Comparison of ENCODE assay signal across 1 cellular context in the genomic region with DNA sequence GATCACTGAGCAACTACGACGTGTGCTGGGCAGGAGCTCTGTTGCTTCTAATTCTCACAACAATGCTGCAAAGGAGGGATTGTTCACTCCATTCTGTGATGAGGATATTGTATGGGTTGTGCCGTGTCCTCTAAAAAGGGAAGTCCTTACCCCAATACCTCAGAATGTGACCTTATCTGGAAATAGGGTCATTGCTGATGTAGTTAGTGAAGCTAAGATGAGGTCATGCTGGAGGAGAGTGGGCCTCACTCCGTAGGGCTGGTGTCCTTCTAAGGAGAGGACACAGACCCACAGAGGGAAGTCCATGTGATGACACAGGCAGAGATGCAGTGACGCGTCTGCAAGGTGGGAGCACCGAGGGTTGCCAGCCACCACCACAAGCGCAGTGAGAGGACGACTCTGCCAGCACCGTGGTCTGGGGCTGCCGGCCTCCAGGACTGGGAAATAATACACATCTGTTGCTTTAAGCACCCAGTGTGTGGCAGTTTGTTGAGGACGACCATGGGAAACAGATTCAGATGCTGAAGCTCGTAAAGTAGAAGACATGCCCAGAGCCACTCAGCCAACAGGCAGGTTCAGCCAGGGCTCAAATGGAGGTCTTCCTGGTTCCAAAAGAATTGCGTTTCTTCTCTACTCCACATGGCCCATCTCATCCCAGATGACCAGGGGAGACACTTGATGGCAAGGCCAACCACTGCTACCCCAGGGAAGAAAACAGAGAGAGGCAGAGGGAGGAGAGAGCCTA.
TF ChIP-seq lines count a peak whose summit lies in the region.

No MANE protein-coding gene starts in this region.

TF ChIP-seq in HepG2, 621 proteins besides CTCF, POLR2A, EP300 and RAD21:
- TF ChIP-seq PLRG1 (conservative IDR thresholded peaks at IDR 0.05) (no peak), ATF7 (IDR thresholded peaks at IDR 0.05) (peak; percentile 30; the same call in 1 of the 2 replicates), ATF7 (CRISPR knock-in tag; IDR thresholded peaks at IDR 0.05) (no peak), ZBTB8A (CRISPR knock-in tag; IDR thresholded peaks at IDR 0.05; ENCODE audit: borderline replicate concordance, low read depth) (no peak), NFIC (IDR thresholded peaks at IDR 0.05; ENCODE audit: low read length) (no peak), ZNF883 (CRISPR knock-in tag; IDR thresholded peaks at IDR 0.05; ENCODE audit: not compliant biosample characterization) (no peak), ZNF570 (CRISPR knock-in tag; IDR thresholded peaks at IDR 0.05; ENCODE audit: borderline replicate concordance) (no peak), AGO1 (IDR thresholded peaks at IDR 0.05; ENCODE audit: low read depth, low read length, poor library complexity, severe bottlenecking) (no peak)
